In the genomic region with DNA sequence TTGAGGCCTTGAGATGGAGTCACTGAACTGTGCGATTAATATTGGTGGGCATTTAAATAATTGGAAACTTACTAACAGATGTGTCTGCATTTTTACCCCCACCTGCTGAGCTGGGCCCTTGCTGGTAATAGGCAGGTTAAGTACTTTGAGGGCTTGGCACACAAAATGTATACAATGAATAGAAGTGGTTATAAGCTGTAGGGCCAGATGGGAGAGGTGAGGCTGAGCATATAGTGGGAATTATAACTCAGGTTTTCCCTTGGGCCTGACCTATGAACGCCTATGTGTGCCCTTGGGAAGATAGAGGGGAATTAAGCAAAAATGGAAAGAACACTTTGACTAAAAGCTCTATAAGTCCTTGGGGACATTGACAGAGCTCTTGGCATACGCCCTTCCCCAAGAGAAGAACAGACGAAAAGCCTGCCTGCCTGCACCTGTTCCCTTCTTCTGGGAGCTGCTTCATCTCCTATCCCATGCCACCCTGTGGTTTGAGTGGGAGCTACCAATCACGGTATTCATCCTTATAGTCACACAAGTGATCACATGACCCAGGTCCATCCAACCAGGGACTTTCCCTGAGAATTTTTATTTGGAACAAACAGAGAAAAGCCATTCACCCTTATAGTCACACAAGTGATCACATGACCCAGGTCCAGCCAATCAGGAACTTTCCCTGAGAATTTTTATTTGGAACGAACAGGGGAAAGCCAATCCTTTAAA, we compare ENCODE assay signal across 18 cellular contexts.
DNase-seq lines count a peak whose midpoint lies in the region; ATAC-seq, FAIRE-seq and TF ChIP-seq lines count a peak whose summit lies in the region.
"Had no signal": no experiment of that assay in that cellular context is flagged by ENCODE, and none has a peak within 500 bp of the region (broad histone marks: within the 10 kb centered on the region; RNA-seq: fewer than 3 reads in every experiment).

No MANE protein-coding gene starts in this region.

- no peaks in the 10 kb centered on the region for H3K79me2 ChIP-seq in H1 (ENCODE audit: control insufficient read depth in 1 of 2, insufficient read depth in 2 of 2, low read length in 2 of 2)

- POLR2A ChIA-PET in H1 (lab: Charles Lee; ENCODE audit: partially characterized antibody), result interaction anchor here (0.8 to 1.7 kb wide), 2 partner anchors 11 to 14 kb away, joined by 3 to 5 read pairs; no protein-coding TSS in a partner anchor

- no peak overlapping the region for H4K91ac ChIP-seq in H1 (replicated peaks; ENCODE audit: insufficient read length, low read length)

- H4K8ac ChIP-seq in H1 (ENCODE audit: extremely low read depth, insufficient read depth, low read length), result no peak overlapping the region

- no peak for TF ChIP-seq EP300 in H1 (IDR thresholded peaks at IDR 0.05; ENCODE audit: borderline replicate concordance in 1 of 2, low read depth in 2 of 2, low read length in 2 of 2)

- H3K23me2 ChIP-seq in H1 (ENCODE audit: low read depth, low read length), result no peaks in the 10 kb centered on the region

- H2BK12ac ChIP-seq in H1 (ENCODE audit: low read depth, low read length), result no peak overlapping the region

- no peak overlapping the region for H3K9ac ChIP-seq in H1 (replicated peaks in 1 of 4; ENCODE audit: extremely low read depth in 1 of 4, low read depth in 3 of 4, low read length in 3 of 4)

- H2BK120ac ChIP-seq in H1 (replicated peaks; ENCODE audit: low read depth, low read length), result no peak overlapping the region

- no peak overlapping the region for H2BK20ac ChIP-seq in H1 (ENCODE audit: low read length)

- no peak overlapping the region for H3K18ac ChIP-seq in H1 (ENCODE audit: extremely low read depth, low read length)

- H3K9me3 ChIP-seq in H1 (ENCODE audit: insufficient read depth in 2 of 2, low read depth in 1 of 2, low read length in 1 of 2), result peaks cover 3% of the 10 kb centered on the region in 2 experiments; a peak in 1 of 4 replicates
- H3K9me3 ChIP-seq in upper lobe of right lung, result no peaks in the 10 kb centered on the region
- H3K9me3 ChIP-seq: transverse colon had no signal

- no peak for TF ChIP-seq POLR2A in H1 (IDR thresholded peaks at IDR 0.05; ENCODE audit: control extremely low read depth in 1 of 2, low read depth in 2 of 2, low read length in 2 of 2)

- DNase-seq in DMS 273 treated with DMSO at 0.1 percent for 48 hours (lab: John Stamatoyannopoulos, UW) (peak; percentile 79), NAMALWA (ENCODE audit: low spot score) (peak; percentile 3), NCI-H2171 treated with DMSO at 0.1 percent for 48 hours (lab: John Stamatoyannopoulos, UW) (peak; percentile 95), H1 (ENCODE audit: low read depth in 1 of 2, low spot score in 2 of 2) (no peak), upper lobe of right lung (no peak), Right ventricle myocardium superior (no peak), iPS-NIHi7 (ENCODE audit: extremely low spot score) (no peak)
- DNase-seq: activated CD4-positive, alpha-beta T cell treated with anti-CD3 and anti-CD28 coated beads for 4 hours; activated naive CD4-positive, alpha-beta T cell; activated T-cell treated with anti-CD3 and anti-CD28 coated beads, Interleukin-2, amount 50 U/mL, for 4 hours; CD4-positive, alpha-beta memory T cell; Kasumi-1; NCI-H446 treated with DMSO at 0.1 percent for 48 hours; RPMI8226; stimulated activated CD8-positive, alpha-beta memory T cell treated with anti-CD3 and anti-CD28 coated beads, Interleukin-4, amount 100 ng/mL, for 48 hours; stomach; transverse colon had no signal

- H2AK5ac ChIP-seq in H1 (ENCODE audit: low read depth, low read length), result no peak overlapping the region

- no peak overlapping the region for H2AFZ ChIP-seq in H1 (ENCODE audit: low read length)

- H3K36me3 ChIP-seq in H1 (ENCODE audit: control insufficient read depth in 2 of 4, insufficient read depth in 4 of 4, low read length in 3 of 4), result no peaks in the 10 kb centered on the region
- H3K36me3 ChIP-seq in upper lobe of right lung, result no peaks in the 10 kb centered on the region
- H3K36me3 ChIP-seq: stomach, transverse colon had no signal

- CTCF ChIA-PET in H1 (lab: Charles Lee; ENCODE audit: partially characterized antibody), result interaction anchor here (1.0 to 1.8 kb wide), 5 partner anchors 10 to 327 kb away, joined by 3 to 7 read pairs (median 5); no protein-coding TSS in a partner anchor

- H2BK5ac ChIP-seq in H1 (ENCODE audit: low read depth, low read length), result no peak overlapping the region

- intact Hi-C loops in upper lobe of right lung (cut with DNase I), result no loop called here
- intact Hi-C loops in Right ventricle myocardium superior (cut with DNase I), result no loop called here

- ATAC-seq in upper lobe of right lung (no peak), Right ventricle myocardium superior (ENCODE audit: poor library complexity) (no peak)
- ATAC-seq: activated T-cell treated with anti-CD3 and anti-CD28 coated beads, Interleukin-2, amount 50 U/mL, for 4 hours had no signal

- TF ChIP-seq RAD21 in H1 (IDR thresholded peaks at IDR 0.05 in 1 of 2, conservative IDR thresholded peaks at IDR 0.05 in 1 of 2; ENCODE audit: low read depth in 2 of 2, low read length in 2 of 2), result no peak

- no peak overlapping the region for H3K4me3 ChIP-seq in H1 (ENCODE audit: extremely low read depth in 1 of 4, insufficient read depth in 2 of 4, low read depth in 3 of 4, low read length in 4 of 4)
- no peak overlapping the region for H3K4me3 ChIP-seq in upper lobe of right lung
- H3K4me3 ChIP-seq: stomach, transverse colon had no signal

- FAIRE-seq in H1 (lab: Jason Lieb, UNC), result no peak
- FAIRE-seq: H54 had no signal

- H3K79me1 ChIP-seq in H1 (ENCODE audit: low read depth, low read length), result no peaks in the 10 kb centered on the region

- no peaks in the 10 kb centered on the region for H4K20me1 ChIP-seq in H1 (replicated peaks in 1 of 2; ENCODE audit: control insufficient read depth in 1 of 2, insufficient read depth in 2 of 2, low read length in 2 of 2)

- TF ChIP-seq CTCF in H1 (IDR thresholded peaks at IDR 0.05; ENCODE audit: control extremely low read depth in 1 of 3, insufficient read depth in 1 of 3, low read depth in 1 of 3, low read length in 3 of 3) (no peak), upper lobe of right lung (IDR thresholded peaks at IDR 0.05) (no peak)

- H3K4me1 ChIP-seq in H1 (replicated peaks in 1 of 4; ENCODE audit: control insufficient read depth in 3 of 4, insufficient read depth in 4 of 4, low read length in 3 of 4) (0 out of 7 replicates have a peak, but pooled peaks cover 0 to 2% (median 0%) of the 10 kb centered on the region in 4 experiments), upper lobe of right lung (no peaks in the 10 kb centered on the region)
- H3K4me1 ChIP-seq: stomach, transverse colon had no signal

- no peak overlapping the region for H3K4ac ChIP-seq in H1 (replicated peaks; ENCODE audit: insufficient read length, low read depth, low read length)

- no peak overlapping the region for H2BK15ac ChIP-seq in H1 (ENCODE audit: low read length)

- no peak overlapping the region for H3K14ac ChIP-seq in H1 (ENCODE audit: insufficient read length)

- H3K27ac ChIP-seq in H1 (ENCODE audit: low read depth, low read length) (no peak overlapping the region), upper lobe of right lung (no peak overlapping the region)
- H3K27ac ChIP-seq: stomach, transverse colon had no signal

- WGBS in H1 (ENCODE audit: extremely low coverage in 1 of 2, insufficient coverage in 1 of 2, insufficient read length in 1 of 2, insufficient replicate concordance in 2 of 2, low coverage in 1 of 2, low lambda C conversion rate in 2 of 2, missing lambda C conversion rate in 1 of 2), 2 experiments, result 95% methylated on average over 6 of the region's 6 CpGs; no CpG with 5 or more reads in 1 of the 2 experiments

- H3K4me2 ChIP-seq in H1 (ENCODE audit: insufficient read depth in 1 of 2, low read depth in 2 of 2, low read length in 2 of 2), result no peak overlapping the region

- no peak overlapping the region for H3K23ac ChIP-seq in H1 (ENCODE audit: insufficient read length)

- H3K27me3 ChIP-seq in H1 (replicated peaks in 1 of 4; ENCODE audit: control insufficient read depth in 3 of 4, extremely low read depth in 1 of 4, insufficient read depth in 3 of 4, low read length in 3 of 4), result no peaks in the 10 kb centered on the region
- H3K27me3 ChIP-seq in upper lobe of right lung, result peaks cover 6% of the 10 kb centered on the region
- H3K27me3 ChIP-seq: transverse colon had no signal

- H4K5ac ChIP-seq in H1 (ENCODE audit: insufficient read length, low read depth, low read length), result no peak overlapping the region

- H3K56ac ChIP-seq in H1 (replicated peaks; ENCODE audit: insufficient read length, low read depth, low read length), result no peak overlapping the region

TF ChIP-seq in H1, 55 proteins besides CTCF, POLR2A, EP300 and RAD21:
- TF ChIP-seq, protein P1, sequence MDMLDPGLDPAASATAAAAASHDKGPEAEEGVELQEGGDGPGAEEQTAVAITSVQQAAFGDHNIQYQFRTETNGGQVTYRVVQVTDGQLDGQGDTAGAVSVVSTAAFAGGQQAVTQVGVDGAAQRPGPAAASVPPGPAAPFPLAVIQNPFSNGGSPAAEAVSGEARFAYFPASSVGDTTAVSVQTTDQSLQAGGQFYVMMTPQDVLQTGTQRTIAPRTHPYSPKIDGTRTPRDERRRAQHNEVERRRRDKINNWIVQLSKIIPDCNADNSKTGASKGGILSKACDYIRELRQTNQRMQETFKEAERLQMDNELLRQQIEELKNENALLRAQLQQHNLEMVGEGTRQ (IDR thresholded peaks at IDR 0.05; ENCODE audit: low read length), result 0 out of 2 replicates have a peak, but pooled peaks have one; percentile 39
- TF ChIP-seq NANOG (IDR thresholded peaks at IDR 0.05; ENCODE audit: insufficient read depth, low read depth, low read length, poor library complexity, severe bottlenecking) (no peak), BRCA1 (IDR thresholded peaks at IDR 0.05; ENCODE audit: low read depth, low read length) (no peak), TAF1 (IDR thresholded peaks at IDR 0.05; ENCODE audit: low read depth, low read length) (no peak), CTBP2 (IDR thresholded peaks at IDR 0.05; ENCODE audit: borderline replicate concordance, insufficient read depth, insufficient read length, low read length) (no peak)

Comparison
In these comparisons a context has a peak if more than half of its experiments do, and no peak if none do; other contexts are left out.
1. DNase-seq: peak in DMS 273 treated with DMSO at 0.1 percent for 48 hours (single experiment), NAMALWA (single experiment) and NCI-H2171 treated with DMSO at 0.1 percent for 48 hours (single experiment); none in H1 (0 of 2), upper lobe of right lung (single experiment), Right ventricle myocardium superior (single experiment) and iPS-NIHi7 (single experiment).